In genomic region chr1:152972196-152972886, GRCh38 we compare ENCODE assay signal across 28 cellular contexts. TPM values are rescaled to one million over a fixed set of nuclear protein-coding genes. Genes with fewer than 3 reads are reported as not detected.
"Had no signal": no experiment of that assay in that cellular context is flagged by ENCODE, and none has a peak within 500 bp of the region (broad histone marks: within the 10 kb centered on the region; RNA-seq: fewer than 3 reads in every experiment).

No MANE protein-coding gene starts in this region.

- H3K27me3 ChIP-seq: gastrocnemius medialis, upper lobe of left lung, uterus had no signal

- DNase-seq: cortex of kidney; dorsolateral prefrontal cortex; effector CD8-positive, alpha-beta T cell; gastrocnemius medialis; heart right ventricle; hypothalamus; kidney; left cardiac atrium; left ventricle myocardium inferior; lower lobe of right lung; mesendoderm; naive B cell; psoas muscle; spleen; stimulated activated CD4-positive, alpha-beta T cell treated with anti-CD3 and anti-CD28 coated beads, Interleukin-15, amount 100 ng/mL, for 24 hours; stimulated activated CD4-positive, alpha-beta T cell treated with anti-CD3 and anti-CD28 coated beads, Interleukin-1b, Interleukin-23, amount 100 ng/mL, for 48 hours; stimulated activated CD4-positive, alpha-beta T cell treated with anti-CD3 and anti-CD28 coated beads, Interleukin-4, amount 100 ng/mL, for 24 hours; tibial artery; uterus had no signal

- H3K36me3 ChIP-seq: gastrocnemius medialis, heart right ventricle, left ventricle myocardium inferior, lower lobe of right lung, spleen, tibial artery, upper lobe of left lung, uterus had no signal

- H3K4me1 Mint-ChIP-seq: naive B cell; nephron; stimulated activated memory B cell treated with anti-CD40 and anti-IgM and Interleukin-4, amounts not matched to agents 10 μg/mL and 1 μg/mL and 100 μg/mL, for 72 hours had no signal

- H3K9me3 ChIP-seq: gastrocnemius medialis, heart right ventricle, left ventricle myocardium inferior, lower lobe of right lung, psoas muscle, spleen, tibial artery, upper lobe of left lung, uterus had no signal

- FAIRE-seq: kidney had no signal

- H3K4me3 ChIP-seq: dorsolateral prefrontal cortex, gastrocnemius medialis, heart right ventricle, left ventricle myocardium inferior, lower lobe of right lung, psoas muscle, spleen, tibial artery, upper lobe of left lung, uterus had no signal

- H3K27ac ChIP-seq: dorsolateral prefrontal cortex, gastrocnemius medialis, heart right ventricle, left ventricle myocardium inferior, lower lobe of right lung, psoas muscle, spleen, tibial artery, upper lobe of left lung, uterus had no signal

- H3K9me3 Mint-ChIP-seq: nephron; stimulated activated memory B cell treated with anti-CD40 and anti-IgM and Interleukin-4, amounts not matched to agents 10 μg/mL and 1 μg/mL and 100 μg/mL, for 72 hours; stimulated activated naive CD8-positive, alpha-beta T cell treated with anti-CD3 and anti-CD28 coated beads, Interleukin-15, Interleukin-2, amounts not matched to agents 100 ng/mL and 50 ng/mL, for 24 hours had no signal

- H3K36me3 Mint-ChIP-seq: naive B cell; stimulated activated memory B cell treated with anti-CD40 and anti-IgM and Interleukin-4, amounts not matched to agents 10 μg/mL and 1 μg/mL and 100 μg/mL, for 72 hours had no signal

- H3K27ac Mint-ChIP-seq: naive B cell; nephron; stimulated activated memory B cell treated with anti-CD40 and anti-IgM and Interleukin-4, amounts not matched to agents 10 μg/mL and 1 μg/mL and 100 μg/mL, for 72 hours; stimulated activated naive CD8-positive, alpha-beta T cell treated with anti-CD3 and anti-CD28 coated beads, Interleukin-15, Interleukin-2, amounts not matched to agents 100 ng/mL and 50 ng/mL, for 24 hours had no signal

- ATAC-seq: gastrocnemius medialis; heart right ventricle; left cardiac atrium; lower lobe of right lung; psoas muscle; sciatic nerve; stimulated activated memory B cell treated with anti-CD40 and anti-IgM and Interleukin-4, amounts not matched to agents 10 μg/mL and 1 μg/mL and 100 μg/mL, for 72 hours had no signal

- H3K4me3 Mint-ChIP-seq: nephron; stimulated activated memory B cell treated with anti-CD40 and anti-IgM and Interleukin-4, amounts not matched to agents 10 μg/mL and 1 μg/mL and 100 μg/mL, for 72 hours; stimulated activated naive CD8-positive, alpha-beta T cell treated with anti-CD3 and anti-CD28 coated beads, Interleukin-15, Interleukin-2, amounts not matched to agents 100 ng/mL and 50 ng/mL, for 24 hours had no signal

- H3K4me1 ChIP-seq: gastrocnemius medialis, heart right ventricle, left ventricle myocardium inferior, lower lobe of right lung, psoas muscle, spleen, tibial artery, upper lobe of left lung, uterus had no signal

RNA-seq across cellular contexts. Expression of gene SPRR4, which starts 1.9 kb away (rescaled TPM):
- total RNA-seq: dorsolateral prefrontal cortex, fibroblast of lung, gastrocnemius medialis, heart right ventricle, kidney, left cardiac atrium, left ventricle myocardium inferior, lower lobe of right lung, omental fat pad, psoas muscle, sciatic nerve, skeletal muscle tissue, spleen, temporal lobe, upper lobe of left lung, uterus had no signal
- polyA plus RNA-seq: fibroblast of lung, heart right ventricle, psoas muscle, spleen had no signal

RNA-seq across cellular contexts. Expression of gene SPRR1A, which starts 11.5 kb away (rescaled TPM):
- total RNA-seq: dorsolateral prefrontal cortex, fibroblast of lung, gastrocnemius medialis, heart right ventricle, kidney, left cardiac atrium, left ventricle myocardium inferior, lower lobe of right lung, omental fat pad, psoas muscle, sciatic nerve, skeletal muscle tissue, spleen, temporal lobe, upper lobe of left lung, uterus had no signal
- polyA plus RNA-seq: fibroblast of lung, heart right ventricle, psoas muscle, spleen had no signal

RNA-seq across cellular contexts. Expression of gene SPRR5, which starts 25.3 kb away (rescaled TPM):
- total RNA-seq: dorsolateral prefrontal cortex, fibroblast of lung, gastrocnemius medialis, heart right ventricle, kidney, left cardiac atrium, left ventricle myocardium inferior, lower lobe of right lung, omental fat pad, psoas muscle, sciatic nerve, skeletal muscle tissue, spleen, temporal lobe, upper lobe of left lung, uterus had no signal
- polyA plus RNA-seq: fibroblast of lung, heart right ventricle, psoas muscle, spleen had no signal

RNA-seq across cellular contexts. Expression of gene SPRR3, which starts 29.2 kb away (rescaled TPM):
- total RNA-seq: dorsolateral prefrontal cortex, fibroblast of lung, gastrocnemius medialis, heart right ventricle, kidney, left cardiac atrium, left ventricle myocardium inferior, lower lobe of right lung, omental fat pad, skeletal muscle tissue, spleen, temporal lobe, upper lobe of left lung had no signal
- polyA plus RNA-seq: fibroblast of lung had no signal

RNA-seq across cellular contexts. Expression of gene SPRR1B, which starts 58.7 kb away (rescaled TPM):
- total RNA-seq: dorsolateral prefrontal cortex, fibroblast of lung, gastrocnemius medialis, heart right ventricle, kidney, left cardiac atrium, left ventricle myocardium inferior, lower lobe of right lung, omental fat pad, psoas muscle, sciatic nerve, skeletal muscle tissue, spleen, temporal lobe, upper lobe of left lung, uterus had no signal
- polyA plus RNA-seq: fibroblast of lung had no signal
